ENCODE assay signal across 10 cellular contexts in genomic region chr19:3073159-3073563, GRCh38. TPM values are rescaled to one million over a fixed set of nuclear protein-coding genes. Genes with fewer than 3 reads are reported as not detected.
DNase-seq lines count a peak whose midpoint lies in the region; ATAC-seq and TF ChIP-seq lines count a peak whose summit lies in the region.
"Had no signal": no experiment of that assay in that cellular context is flagged by ENCODE, and none has a peak within 500 bp of the region (broad histone marks: within the 10 kb centered on the region; RNA-seq: fewer than 3 reads in every experiment).

No MANE protein-coding gene starts in this region.

- H3K36me3 ChIP-seq in spleen: no peaks in the 10 kb centered on the region

- no peak overlapping the region for H3K4me3 ChIP-seq in Jurkat, Clone E6-1 (ENCODE audit: low read length)
- H3K4me3 ChIP-seq in spleen: no peak overlapping the region

- no peak for TF ChIP-seq CTCF in spleen (IDR thresholded peaks at IDR 0.05 in 8 of 11, conservative IDR thresholded peaks at IDR 0.05 in 3 of 11)

- peaks cover 39% of the 10 kb centered on the region for H3K27me3 Mint-ChIP-seq in activated naive CD4-positive, alpha-beta T cell treated with anti-CD3 and anti-CD28 coated beads, Interleukin-2, amount 10 ng/mL, durations not matched to agents 7 days and 5 days
- H3K27me3 Mint-ChIP-seq in T-helper 2 cell treated with Interferon-gamma antibody and Interleukin-4, amounts not matched to agents 5 μg/mL and 100 μg/mL, for 36 hours (ENCODE audit: low read depth): peaks cover 5% of the 10 kb centered on the region

- H3K9me3 ChIP-seq in spleen: no peaks in the 10 kb centered on the region

- peaks cover 4% of the 10 kb centered on the region for H3K4me1 Mint-ChIP-seq in activated naive CD4-positive, alpha-beta T cell treated with anti-CD3 and anti-CD28 coated beads, Interleukin-2, amount 10 ng/mL, durations not matched to agents 7 days and 5 days
- H3K4me1 Mint-ChIP-seq in T-helper 2 cell treated with Interferon-gamma antibody and Interleukin-4, amounts not matched to agents 5 μg/mL and 100 μg/mL, for 36 hours (ENCODE audit: low read depth): peaks cover 5% of the 10 kb centered on the region

- intact Hi-C loops in left ventricle myocardium superior (cut with micrococcal nuclease) (no loop called here), spleen (cut with DNase I; ENCODE audit: low total_unique reads) (no loop called here)

- no peaks in the 10 kb centered on the region for H3K36me3 Mint-ChIP-seq in activated naive CD4-positive, alpha-beta T cell treated with anti-CD3 and anti-CD28 coated beads, Interleukin-2, amount 10 ng/mL, durations not matched to agents 7 days and 5 days
- no peaks in the 10 kb centered on the region for H3K36me3 Mint-ChIP-seq in T-helper 2 cell treated with Interferon-gamma antibody and Interleukin-4, amounts not matched to agents 5 μg/mL and 100 μg/mL, for 36 hours (ENCODE audit: low read depth)

- no peak for TF ChIP-seq POLR2A in spleen (IDR thresholded peaks at IDR 0.05)

- DNase-seq in CD1c-positive myeloid dendritic cell (ENCODE audit: extremely low spot score) (peak; percentile 31), SK-N-DZ (ENCODE audit: low spot score) (peak; percentile 93), left ventricle myocardium superior (no peak), spleen (no peak)
- DNase-seq in Jurkat, Clone E6-1 (ENCODE audit: low read depth, low spot score): peak; percentile 68
- no peak for DNase-seq in activated naive CD4-positive, alpha-beta T cell treated with anti-CD3 and anti-CD28 coated beads, Interleukin-2, amount 10 ng/mL, durations not matched to agents 7 days and 5 days
- DNase-seq in T-helper 2 cell treated with Interferon-gamma antibody and Interleukin-4, amounts not matched to agents 5 μg/mL and 100 μg/mL, for 36 hours (ENCODE audit: low spot score): no peak
- DNase-seq: DND-41; stimulated activated CD4-positive, alpha-beta T cell treated with anti-CD3 and anti-CD28 coated beads, Interleukin-12 subunit alpha, Interleukin-12 subunit beta, amount 100 ng/mL, for 4 hours had no signal

- CTCF ChIA-PET in activated naive CD4-positive, alpha-beta T cell treated with anti-CD3 and anti-CD28 coated beads, Interleukin-2, amount 10 ng/mL, durations not matched to agents 7 days and 5 days (lab: Charles Lee): interaction anchor here (0.9 to 1.9 kb wide), 2 partner anchors 31 to 35 kb away, joined by 3 to 12 read pairs; no protein-coding TSS in a partner anchor

- WGBS in spleen, 5 donors: 65 to 82% (median 76%) methylated on average over 3 of the region's 3 CpGs

- H3K9me3 Mint-ChIP-seq in activated naive CD4-positive, alpha-beta T cell treated with anti-CD3 and anti-CD28 coated beads, Interleukin-2, amount 10 ng/mL, durations not matched to agents 7 days and 5 days: no peaks in the 10 kb centered on the region
- no peaks in the 10 kb centered on the region for H3K9me3 Mint-ChIP-seq in T-helper 2 cell treated with Interferon-gamma antibody and Interleukin-4, amounts not matched to agents 5 μg/mL and 100 μg/mL, for 36 hours

- ATAC-seq in left ventricle myocardium superior (peak; percentile 89), GM21390 (IDR thresholded peaks at IDR 0.05; ENCODE audit: unreplicated experiment) (no peak)

- peaks cover 0 to 8% (median 0%) of the 10 kb centered on the region in 7 donors for H3K27me3 ChIP-seq in spleen (replicated peaks in 1 of 7)

- H3K4me1 ChIP-seq in spleen: peaks cover 4 to 24% (median 15%) of the 10 kb centered on the region in 6 donors

- no peak overlapping the region for H3K27ac Mint-ChIP-seq in activated naive CD4-positive, alpha-beta T cell treated with anti-CD3 and anti-CD28 coated beads, Interleukin-2, amount 10 ng/mL, durations not matched to agents 7 days and 5 days
- no peak overlapping the region for H3K27ac Mint-ChIP-seq in T-helper 2 cell treated with Interferon-gamma antibody and Interleukin-4, amounts not matched to agents 5 μg/mL and 100 μg/mL, for 36 hours

- no peak overlapping the region for H3K4me3 Mint-ChIP-seq in activated naive CD4-positive, alpha-beta T cell treated with anti-CD3 and anti-CD28 coated beads, Interleukin-2, amount 10 ng/mL, durations not matched to agents 7 days and 5 days
- no peak overlapping the region for H3K4me3 Mint-ChIP-seq in T-helper 2 cell treated with Interferon-gamma antibody and Interleukin-4, amounts not matched to agents 5 μg/mL and 100 μg/mL, for 36 hours

- peak overlapping the region in 2 of 8 donors; percentile 29 to 38 for H3K27ac ChIP-seq in spleen

RNA-seq across cellular contexts. Expression of gene TLE5, which starts 10.9 kb away (rescaled TPM):
- polyA plus RNA-seq in Jurkat, Clone E6-1 (2012; ENCODE audit: insufficient read depth, insufficient read length): 1,043 TPM
- polyA plus RNA-seq in SK-N-DZ (2014; cell fraction: cytosol; rRNA removed): 197 and 209 TPM in 2 replicates
- 168 and 213 TPM in 2 replicates for polyA plus RNA-seq in SK-N-DZ (2014; cell fraction: nucleus; rRNA removed)
- total RNA-seq in left ventricle myocardium superior: 846 TPM
- total RNA-seq in spleen: 100 to 1,000 TPM; 325 to 569 (median 425) TPM
- 100 to 1,000 TPM; 428 to 618 (median 514) TPM for polyA plus RNA-seq in spleen

RNA-seq across cellular contexts. Expression of gene GNA11, which starts 21.0 kb away (rescaled TPM):
- polyA plus RNA-seq in Jurkat, Clone E6-1 (2012; ENCODE audit: insufficient read depth, insufficient read length): 1.2 TPM
- polyA plus RNA-seq in SK-N-DZ (2014; cell fraction: cytosol; rRNA removed): 19.1 and 24.7 TPM in 2 replicates
- 24.0 and 25.2 TPM in 2 replicates for polyA plus RNA-seq in SK-N-DZ (2014; cell fraction: nucleus; rRNA removed)
- 74.6 TPM for total RNA-seq in left ventricle myocardium superior
- total RNA-seq in spleen: 10 to 100 TPM; 22.6 to 41.5 (median 33.4) TPM
- polyA plus RNA-seq in spleen: 10 to 100 TPM in 1 of 3 donors, 1 to 10 TPM in 2; 5.1 to 22.7 (median 6.1) TPM

RNA-seq across cellular contexts. Expression of gene TLE2, which starts 44.1 kb away (rescaled TPM):
- polyA plus RNA-seq in Jurkat, Clone E6-1 (2012; ENCODE audit: insufficient read depth, insufficient read length): 65.0 TPM
- polyA plus RNA-seq in SK-N-DZ (2014; cell fraction: cytosol; rRNA removed): 1.2 and 1.7 TPM in 2 replicates
- 1.1 and 2.9 TPM in 2 replicates for polyA plus RNA-seq in SK-N-DZ (2014; cell fraction: nucleus; rRNA removed)
- total RNA-seq in left ventricle myocardium superior: 66.5 TPM
- total RNA-seq in spleen: 10 to 100 TPM; 31.7 to 88.0 (median 40.2) TPM
- 10 to 100 TPM; 12.0 to 46.7 (median 22.8) TPM for polyA plus RNA-seq in spleen

Comparison
In these comparisons a context has a peak if more than half of its experiments do, and no peak if none do; other contexts are left out.
1. DNase-seq: peak in CD1c-positive myeloid dendritic cell (single experiment), Jurkat, Clone E6-1 (single experiment) and SK-N-DZ (single experiment); none in left ventricle myocardium superior (single experiment), spleen (single experiment), activated naive CD4-positive, alpha-beta T cell treated with anti-CD3 and anti-CD28 coated beads, Interleukin-2, amount 10 ng/mL, durations not matched to agents 7 days and 5 days (single experiment) and T-helper 2 cell treated with Interferon-gamma antibody and Interleukin-4, amounts not matched to agents 5 μg/mL and 100 μg/mL, for 36 hours (single experiment).